19 cellular contexts compared by ENCODE assay signal in genomic region chr10:57593983-57594573, GRCh38.
DNase-seq lines count a peak whose midpoint lies in the region; ATAC-seq, FAIRE-seq and TF ChIP-seq lines count a peak whose summit lies in the region.
"Had no signal": no experiment of that assay in that cellular context is flagged by ENCODE, and none has a peak within 500 bp of the region (broad histone marks: within the 10 kb centered on the region; RNA-seq: fewer than 3 reads in every experiment).

No MANE protein-coding gene starts in this region.

- no peaks in the 10 kb centered on the region for H3K4me1 Mint-ChIP-seq in activated CD4-positive, alpha-beta memory T cell treated with anti-CD3 and anti-CD28 coated beads for 36 hours (ENCODE audit: low read depth)

- no peak overlapping the region for H3K4me3 ChIP-seq in A673 (ENCODE audit: low read depth, low read length, poor library complexity, severe bottlenecking)
- H3K4me3 ChIP-seq in GM06990 (replicated peaks; ENCODE audit: low read depth, low read length) = no peak overlapping the region
- H3K4me3 ChIP-seq in RWPE2 (ENCODE audit: severe bottlenecking) = no peak overlapping the region
- H3K4me3 ChIP-seq in mucosa of descending colon = no peak overlapping the region
- H3K4me3 ChIP-seq: left lung, prostate gland had no signal

- H3K4me1 ChIP-seq in A673 (ENCODE audit: insufficient read depth, low read length, poor library complexity, severe bottlenecking) (no peaks in the 10 kb centered on the region), RWPE2 (ENCODE audit: insufficient read depth, poor library complexity, severe bottlenecking) (no peaks in the 10 kb centered on the region), mucosa of descending colon (ENCODE audit: low read depth) (no peaks in the 10 kb centered on the region)
- H3K4me1 ChIP-seq: BE2C, left lung, prostate gland had no signal

- no peak overlapping the region for H3K27ac Mint-ChIP-seq in activated CD4-positive, alpha-beta memory T cell treated with anti-CD3 and anti-CD28 coated beads for 36 hours
- H3K27ac Mint-ChIP-seq: activated naive CD8-positive, alpha-beta T cell had no signal

- H3K27me3 ChIP-seq in A673 (replicated peaks; ENCODE audit: insufficient read depth, low read depth, low read length, poor library complexity) (no peaks in the 10 kb centered on the region), GM06990 (replicated peaks; ENCODE audit: control insufficient read depth, insufficient read depth, low read length) (no peaks in the 10 kb centered on the region), RWPE2 (ENCODE audit: insufficient read depth, poor library complexity, severe bottlenecking) (peaks cover 5% of the 10 kb centered on the region)
- H3K27me3 ChIP-seq: BE2C, left lung had no signal

- FAIRE-seq in islet of Langerhans (lab: Jason Lieb, UNC) = peak; percentile 36
- FAIRE-seq: bronchial epithelial cell had no signal

- no TSS peak for BruUV-seq in A673 (replicated peaks; lab: Mats Ljungman, UMichigan)

- H3K36me3 ChIP-seq in A673 (ENCODE audit: insufficient read depth, low read length, poor library complexity, severe bottlenecking) = no peaks in the 10 kb centered on the region
- H3K36me3 ChIP-seq in GM06990 (ENCODE audit: control insufficient read depth, insufficient read depth, low read length) = no peaks in the 10 kb centered on the region
- no peaks in the 10 kb centered on the region for H3K36me3 ChIP-seq in RWPE2 (ENCODE audit: low read depth)
- no peaks in the 10 kb centered on the region for H3K36me3 ChIP-seq in mucosa of descending colon (ENCODE audit: low read depth)
- H3K36me3 ChIP-seq: BE2C, left lung, prostate gland had no signal

- CTCF ChIA-PET in A673 (lab: Charles Lee) = no interaction called here
- CTCF ChIA-PET in activated CD4-positive, alpha-beta memory T cell treated with anti-CD3 and anti-CD28 coated beads for 36 hours (lab: Charles Lee) = no interaction called here

- H3K27me3 Mint-ChIP-seq in activated CD4-positive, alpha-beta memory T cell treated with anti-CD3 and anti-CD28 coated beads for 36 hours = no peaks in the 10 kb centered on the region
- H3K27me3 Mint-ChIP-seq: activated naive CD8-positive, alpha-beta T cell had no signal

- ATAC-seq in RWPE2 (ENCODE audit: low read depth) (no peak), mucosa of descending colon (no peak), GM18520 (IDR thresholded peaks at IDR 0.05; ENCODE audit: unreplicated experiment) (no peak)
- ATAC-seq: activated T-cell treated with anti-CD3 and anti-CD28 coated beads, Interleukin-2, amount 50 U/mL, for 4 hours; left lung had no signal

- TF ChIP-seq CTCF in A673 (conservative IDR thresholded peaks at IDR 0.05; ENCODE audit: low read depth, low read length) (peak; percentile 24; the same call in 1 of the 2 replicates), GM06990 (IDR thresholded peaks at IDR 0.05; ENCODE audit: insufficient read depth, low read length, poor library complexity, severe bottlenecking) (peak; percentile 3), RWPE2 (IDR thresholded peaks at IDR 0.05; ENCODE audit: poor library complexity, severe bottlenecking) (peak; percentile 52), mucosa of descending colon (IDR thresholded peaks at IDR 0.05) (no peak)

- DNase-seq in A673 (ENCODE audit: low spot score) (no peak), GM06990 (ENCODE audit: extremely low read depth, insufficient read length) (no peak), RWPE2 (ENCODE audit: low spot score) (no peak), mucosa of descending colon (no peak)
- DNase-seq in activated CD4-positive, alpha-beta memory T cell treated with anti-CD3 and anti-CD28 coated beads for 36 hours = no peak
- DNase-seq: activated T-cell treated with anti-CD3 and anti-CD28 coated beads, Interleukin-2, amount 50 U/mL, for 4 hours; BE2C; DMS79; effector CD4-positive, alpha-beta T cell; left lung; MM.1S; NCI-H2107; SHP77; T1000 had no signal

- no peaks in the 10 kb centered on the region for H3K36me3 Mint-ChIP-seq in activated CD4-positive, alpha-beta memory T cell treated with anti-CD3 and anti-CD28 coated beads for 36 hours
- H3K36me3 Mint-ChIP-seq: activated naive CD8-positive, alpha-beta T cell had no signal

- H3K27ac ChIP-seq in A673 (ENCODE audit: low read depth, low read length, poor library complexity, severe bottlenecking) = no peak overlapping the region
- H3K27ac ChIP-seq in RWPE2 (ENCODE audit: poor library complexity, severe bottlenecking) = no peak overlapping the region
- H3K27ac ChIP-seq: left lung, prostate gland had no signal

- H3K9me3 ChIP-seq in A673 (ENCODE audit: low read depth, low read length, poor library complexity, severe bottlenecking) (no peaks in the 10 kb centered on the region), RWPE2 (ENCODE audit: severe bottlenecking) (no peaks in the 10 kb centered on the region), mucosa of descending colon (no peaks in the 10 kb centered on the region)
- H3K9me3 ChIP-seq: BE2C, left lung, prostate gland had no signal

- no peaks in the 10 kb centered on the region for H3K9me3 Mint-ChIP-seq in activated CD4-positive, alpha-beta memory T cell treated with anti-CD3 and anti-CD28 coated beads for 36 hours
- H3K9me3 Mint-ChIP-seq: activated T-cell treated with anti-CD3 and anti-CD28 coated beads, Interleukin-2, amount 50 U/mL, for 4 hours had no signal

- intact Hi-C loops in A673 (cut with micrococcal nuclease; ENCODE audit: unreplicated experiment) (no loop called here), mucosa of descending colon (cut with DNase I, micrococcal nuclease) (no loop called here)
- intact Hi-C loops in activated CD4-positive, alpha-beta memory T cell treated with anti-CD3 and anti-CD28 coated beads for 36 hours (cut with micrococcal nuclease) = no loop called here

- POLR2A ChIA-PET in A673 (lab: Charles Lee; ENCODE audit: low non-redundant PET) = no interaction called here
- POLR2A ChIA-PET in activated CD4-positive, alpha-beta memory T cell treated with anti-CD3 and anti-CD28 coated beads for 36 hours (lab: Charles Lee) = no interaction called here

- no peak overlapping the region for H3K4me3 Mint-ChIP-seq in activated CD4-positive, alpha-beta memory T cell treated with anti-CD3 and anti-CD28 coated beads for 36 hours
- H3K4me3 Mint-ChIP-seq: activated naive CD8-positive, alpha-beta T cell; activated T-cell treated with anti-CD3 and anti-CD28 coated beads, Interleukin-2, amount 50 U/mL, for 4 hours had no signal
